Comparison of ENCODE assay signal across 21 cellular contexts in the genomic region with DNA sequence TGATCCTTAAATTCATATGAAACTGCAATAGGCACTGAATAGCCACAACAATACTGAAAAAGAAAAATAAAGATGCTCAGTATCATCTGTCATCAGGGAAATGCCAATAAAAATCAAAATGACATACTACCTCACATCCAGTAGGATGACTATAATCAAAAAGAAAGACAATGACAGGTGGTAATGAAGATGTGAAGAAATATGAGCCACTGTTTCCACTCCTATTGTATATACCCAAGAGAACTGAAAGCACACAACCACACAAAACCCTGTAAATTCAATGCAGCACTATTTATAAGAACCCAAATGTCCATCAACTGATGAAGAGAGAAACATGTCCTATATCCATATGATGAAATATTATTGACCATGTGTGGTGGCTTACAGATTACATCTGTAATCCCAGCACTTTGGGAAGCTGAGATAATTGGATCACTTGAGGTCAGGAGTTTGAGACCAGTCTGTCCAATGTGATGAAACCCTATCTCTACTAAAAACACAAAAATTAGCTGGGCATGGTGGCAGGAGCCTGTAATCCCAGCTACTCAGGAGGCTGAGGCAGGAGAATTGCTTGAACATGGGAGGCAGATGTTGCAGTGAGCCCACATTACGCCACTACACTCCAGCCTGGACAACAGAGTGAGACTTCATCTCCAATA. TPM values are rescaled to one million over a fixed set of nuclear protein-coding genes. Genes with fewer than 3 reads are reported as not detected.
DNase-seq lines count a peak whose midpoint lies in the region; ATAC-seq, FAIRE-seq and TF ChIP-seq lines count a peak whose summit lies in the region.
"Had no signal": no experiment of that assay in that cellular context is flagged by ENCODE, and none has a peak within 500 bp of the region (broad histone marks: within the 10 kb centered on the region; RNA-seq: fewer than 3 reads in every experiment).

No MANE protein-coding gene starts in this region.

- no peak for TF ChIP-seq RAD21 in GM12878 (IDR thresholded peaks at IDR 0.05; ENCODE audit: insufficient read depth, low read depth, low read length)

- H3K4me3 Mint-ChIP-seq in CD14-positive monocyte, result no peak overlapping the region
- H3K4me3 Mint-ChIP-seq in T-helper 2 cell treated with Interferon-gamma antibody and Interleukin-4, amounts not matched to agents 5 μg/mL and 100 μg/mL, for 36 hours, result no peak overlapping the region
- H3K4me3 Mint-ChIP-seq: activated CD4-positive, alpha-beta memory T cell treated with anti-CD3 and anti-CD28 coated beads for 36 hours; immature natural killer cell had no signal

- no peak overlapping the region for H3K4me2 ChIP-seq in GM12878 (ENCODE audit: control insufficient read depth, insufficient read depth)

- no peak overlapping the region for H3K9ac ChIP-seq in GM12878 (ENCODE audit: control insufficient read depth, insufficient read depth, low read length)

- peak; percentile 57 for ATAC-seq in GM19351 (IDR thresholded peaks at IDR 0.05; ENCODE audit: unreplicated experiment)
- peak; percentile 77 for ATAC-seq in GM12878
- no peak for ATAC-seq in sciatic nerve
- no peak for ATAC-seq in HG02970 (IDR thresholded peaks at IDR 0.05; ENCODE audit: low FRiP score, unreplicated experiment)

- H3K27ac ChIP-seq in GM12878 (ENCODE audit: control insufficient read depth, insufficient read depth), result no peak overlapping the region
- H3K27ac ChIP-seq: testis had no signal

- intact Hi-C loops in CD14-positive monocyte (cut with micrococcal nuclease) (no loop called here), GM12878 (cut with micrococcal nuclease; ENCODE audit: unreplicated experiment) (no loop called here), sciatic nerve (cut with DNase I) (no loop called here)

- peak overlapping the region in 4 of 7 donors; percentile 59 to 75 (median 65) for H3K27ac Mint-ChIP-seq in CD14-positive monocyte
- H3K27ac Mint-ChIP-seq in T-helper 2 cell treated with Interferon-gamma antibody and Interleukin-4, amounts not matched to agents 5 μg/mL and 100 μg/mL, for 36 hours, result no peak overlapping the region
- H3K27ac Mint-ChIP-seq: activated CD4-positive, alpha-beta memory T cell treated with anti-CD3 and anti-CD28 coated beads for 36 hours; activated T-helper 2 cell treated with anti-CD3 and anti-CD28 coated beads, Interferon-gamma antibody, Interleukin-2, Interleukin-4, amounts not matched to agents 10 μg/mL and 5 μg/mL and 100 μg/mL, durations not matched to agents 14 hours and 24 hours and 36 hours had no signal

- no peaks in the 10 kb centered on the region for H3K27me3 Mint-ChIP-seq in CD14-positive monocyte (ENCODE audit: low read depth in 3 of 3)
- no peaks in the 10 kb centered on the region for H3K27me3 Mint-ChIP-seq in T-helper 2 cell treated with Interferon-gamma antibody and Interleukin-4, amounts not matched to agents 5 μg/mL and 100 μg/mL, for 36 hours (ENCODE audit: low read depth)
- H3K27me3 Mint-ChIP-seq: activated CD4-positive, alpha-beta memory T cell treated with anti-CD3 and anti-CD28 coated beads for 36 hours had no signal

- H3K79me2 ChIP-seq in GM12878 (ENCODE audit: control insufficient read depth, insufficient read depth, low read length), result peaks cover 39% of the 10 kb centered on the region

- BruUV-seq in GM12878 (replicated peaks; lab: Mats Ljungman, UMichigan), result no TSS peak

- CTCF ChIA-PET in GM12878 (lab: Yijun Ruan, JAX), result interaction anchor here (1.1 kb wide), 1 partner anchor 31 kb away, joined by 3 read pairs; no protein-coding TSS in a partner anchor

- peaks cover 9% of the 10 kb centered on the region for H3K4me1 ChIP-seq in GM12878 (ENCODE audit: control insufficient read depth, insufficient read depth, low read length)
- H3K4me1 ChIP-seq: testis had no signal

- H4K20me1 ChIP-seq in GM12878 (ENCODE audit: control insufficient read depth, insufficient read depth), result no peaks in the 10 kb centered on the region

- no peak overlapping the region for H3K4me3 ChIP-seq in GM12878
- H3K4me3 ChIP-seq: testis had no signal

- TF ChIP-seq POLR2A in GM12878 (IDR thresholded peaks at IDR 0.05; ENCODE audit: low read depth, low read length), result no peak

- H2AFZ ChIP-seq in GM12878 (ENCODE audit: control insufficient read depth, low read depth, low read length), result no peak overlapping the region

- H3K9me3 Mint-ChIP-seq in CD14-positive monocyte, result peaks cover 0 to 2% (median 0%) of the 10 kb centered on the region in 7 donors
- no peaks in the 10 kb centered on the region for H3K9me3 Mint-ChIP-seq in T-helper 2 cell treated with Interferon-gamma antibody and Interleukin-4, amounts not matched to agents 5 μg/mL and 100 μg/mL, for 36 hours
- H3K9me3 Mint-ChIP-seq: activated T-helper 2 cell treated with anti-CD3 and anti-CD28 coated beads, Interferon-gamma antibody, Interleukin-2, Interleukin-4, amounts not matched to agents 10 μg/mL and 5 μg/mL and 100 μg/mL, durations not matched to agents 14 hours and 24 hours and 36 hours; immature natural killer cell had no signal

- DNase-seq in CD14-positive monocyte (ENCODE audit: low spot score) (no peak), NCI-H2171 treated with DMSO at 0.1 percent for 48 hours (lab: John Stamatoyannopoulos, UW) (peak; percentile 87), GM12878 (ENCODE audit: low read depth, low spot score) (no peak), sciatic nerve (ENCODE audit: low spot score) (no peak), retina (no peak)
- DNase-seq in T-helper 2 cell treated with Interferon-gamma antibody and Interleukin-4, amounts not matched to agents 5 μg/mL and 100 μg/mL, for 36 hours (ENCODE audit: low spot score), result no peak
- DNase-seq: activated CD4-positive, alpha-beta memory T cell treated with anti-CD3 and anti-CD28 coated beads for 36 hours; cortex of kidney; DMS 273 treated with DMSO at 0.1 percent for 48 hours; glutamatergic neuron; GOT3; immature natural killer cell; NCI-H2227 treated with DMSO at 0.1 percent for 48 hours; right cardiac atrium; stimulated activated CD4-positive, alpha-beta T cell treated with anti-CD3 and anti-CD28 coated beads, Interleukin-1b, Interleukin-23, amount 100 ng/mL, for 48 hours; T1000; testis had no signal

- H3K27me3 ChIP-seq in GM12878 (replicated peaks in 1 of 2; ENCODE audit: control insufficient read depth in 2 of 2, insufficient read depth in 2 of 2, low read length in 1 of 2), result no peaks in the 10 kb centered on the region
- H3K27me3 ChIP-seq: testis had no signal

- H3K36me3 Mint-ChIP-seq in CD14-positive monocyte, result peaks cover 7 to 14% of the 10 kb centered on the region in 2 donors
- peaks cover 7% of the 10 kb centered on the region for H3K36me3 Mint-ChIP-seq in T-helper 2 cell treated with Interferon-gamma antibody and Interleukin-4, amounts not matched to agents 5 μg/mL and 100 μg/mL, for 36 hours (ENCODE audit: low read depth)

- FAIRE-seq in GM12878 (lab: Jason Lieb, UNC), result no peak
- FAIRE-seq: HTR-8/SVneo had no signal

- no peak for TF ChIP-seq EP300 in GM12878 (IDR thresholded peaks at IDR 0.05; ENCODE audit: borderline replicate concordance in 1 of 2, control insufficient read depth in 1 of 2, low read depth in 2 of 2, low read length in 2 of 2)

- no peaks in the 10 kb centered on the region for H3K9me3 ChIP-seq in GM12878 (replicated peaks; ENCODE audit: control insufficient read depth, insufficient read depth, low read length)
- H3K9me3 ChIP-seq: testis had no signal

- POLR2A ChIA-PET in GM12878 (lab: Charles Lee), result no interaction called here

- SMC1A ChIA-PET in GM12878 (lab: Charles Lee; ENCODE audit: uncharacterized antibody, unreplicated experiment), result no interaction called here

- TF ChIP-seq CTCF in CD14-positive monocyte (IDR thresholded peaks at IDR 0.05) (no peak), GM12878 (IDR thresholded peaks at IDR 0.05 in 2 of 3, conservative IDR thresholded peaks at IDR 0.05 in 1 of 3; ENCODE audit: control insufficient read depth in 2 of 3, extremely low read depth in 1 of 3, insufficient read depth in 1 of 3, low read depth in 3 of 3, low read length in 3 of 3) (no peak)

- in situ Hi-C loops in GM12878 (cut with MboI), result no loop called here

- H3K4me1 Mint-ChIP-seq in CD14-positive monocyte, result peaks cover 47% of the 10 kb centered on the region
- peaks cover 21% of the 10 kb centered on the region for H3K4me1 Mint-ChIP-seq in T-helper 2 cell treated with Interferon-gamma antibody and Interleukin-4, amounts not matched to agents 5 μg/mL and 100 μg/mL, for 36 hours (ENCODE audit: low read depth)

- no peaks in the 10 kb centered on the region for H3K36me3 ChIP-seq in GM12878 (ENCODE audit: control insufficient read depth in 2 of 2, insufficient read depth in 2 of 2, low read length in 1 of 2)

- WGBS in GM12878 (ENCODE audit: insufficient coverage, insufficient replicate concordance, low lambda C conversion rate, missing lambda C conversion rate), result 100% methylated on average over 1 of the region's 1 CpG

- RAD21 ChIA-PET in GM12878 (lab: Charles Lee; ENCODE audit: unreplicated experiment), result no interaction called here

RNA-seq across cellular contexts. Expression of a gene that starts 39.9 kb away (rescaled TPM):
- polyA plus RNA-seq in CD14-positive monocyte (10 to 100 TPM; 66.3 to 86.4 TPM), GM12878 (2011; rRNA removed) (18.1 and 22.4 TPM in 2 replicates), GM12878 (2014; fragmentation: Illumina TruSeq; extraction: Trizol) (14.5 and 16.5 TPM in 2 replicates), GM12878 (2014; fragmentation: Nextera tagmentation; extraction: Ambion mirVana) (1 to 10 TPM; 2.7 to 6.4 TPM), GM12878 (2014; rRNA removed) (10.9 and 12.8 TPM in 2 replicates), GM12878 (2016; fragmentation: Nextera tagmentation; extraction: Ambion mirVana) (10 to 100 TPM in 1 of 2 experiments, 1 to 10 TPM in 1; 4.9 to 26.3 TPM)
- total RNA-seq in GM12878 (2013; cell fraction: nucleolus; rRNA removed), result 54.9 and 64.4 TPM in 2 replicates
- total RNA-seq in GM12878 (2014; rRNA removed) (24.1 and 25.1 TPM in 2 replicates), GM12878 (2014; rRNA removed; fragmentation: Illumina TruSeq; extraction: Trizol) (15.7 and 17.7 TPM in 2 replicates), GM12878 (2021) (35.9 and 39.6 TPM in 2 replicates), sciatic nerve (62.0 TPM)
- polyA plus RNA-seq in GM12878 (2011; ENCODE audit: low read depth), result 3.7 TPM
- 8.6 and 12.7 TPM in 2 replicates for polyA plus RNA-seq in GM12878 (2011; cell fraction: cytosol; rRNA removed)
- 19.5 and 21.1 TPM in 2 replicates for polyA plus RNA-seq in GM12878 (2011; cell fraction: nucleus; rRNA removed)
- 9.1 and 9.4 TPM in 2 replicates for polyA plus RNA-seq in GM12878 (2012)
- 32.1 and 45.6 TPM in 2 replicates for polyA minus RNA-seq in GM12878 (2011; rRNA and poly(A)+ RNA removed)
- polyA minus RNA-seq in GM12878 (2011; cell fraction: cytosol; rRNA and poly(A)+ RNA removed), result 20.6 and 29.6 TPM in 2 replicates
- polyA minus RNA-seq in GM12878 (2011; cell fraction: nucleus; rRNA and poly(A)+ RNA removed), result 15.7 and 26.8 TPM in 2 replicates

RNA-seq across cellular contexts. Expression of a gene that starts 53.9 kb away (rescaled TPM):
- 10 to 100 TPM; 13.2 to 16.9 TPM for polyA plus RNA-seq in CD14-positive monocyte
- total RNA-seq in GM12878 (2013; cell fraction: nucleolus; rRNA removed), result 157 and 163 TPM in 2 replicates
- 27.4 and 28.6 TPM in 2 replicates for total RNA-seq in GM12878 (2014; rRNA removed)
- 41.2 and 41.9 TPM in 2 replicates for total RNA-seq in GM12878 (2014; rRNA removed; fragmentation: Illumina TruSeq; extraction: Trizol)
- 40.4 TPM in 2 replicates for total RNA-seq in GM12878 (2021)
- 33.1 TPM for polyA plus RNA-seq in GM12878 (2011; ENCODE audit: low read depth)
- polyA plus RNA-seq in GM12878 (2011; rRNA removed), result 60.8 and 64.8 TPM in 2 replicates
- polyA plus RNA-seq in GM12878 (2011; cell fraction: cytosol; rRNA removed), result 57.4 and 65.1 TPM in 2 replicates
- 242 and 260 TPM in 2 replicates for polyA plus RNA-seq in GM12878 (2011; cell fraction: nucleus; rRNA removed)
- polyA plus RNA-seq in GM12878 (2012), result 32.9 and 34.5 TPM in 2 replicates
- 53.9 and 61.6 TPM in 2 replicates for polyA plus RNA-seq in GM12878 (2014; fragmentation: Illumina TruSeq; extraction: Trizol)
- 10 to 100 TPM; 17.1 to 23.9 TPM for polyA plus RNA-seq in GM12878 (2014; fragmentation: Nextera tagmentation; extraction: Ambion mirVana)
- polyA plus RNA-seq in GM12878 (2014; rRNA removed), result 43.5 and 43.6 TPM in 2 replicates
- 10 to 100 TPM; 52.5 to 54.8 TPM for polyA plus RNA-seq in GM12878 (2016; fragmentation: Nextera tagmentation; extraction: Ambion mirVana)
- polyA minus RNA-seq in GM12878 (2011; rRNA and poly(A)+ RNA removed), result 73.1 and 82.0 TPM in 2 replicates
- polyA minus RNA-seq in GM12878 (2011; cell fraction: cytosol; rRNA and poly(A)+ RNA removed), result 14.6 and 18.3 TPM in 2 replicates
- polyA minus RNA-seq in GM12878 (2011; cell fraction: nucleus; rRNA and poly(A)+ RNA removed), result 82.5 and 106 TPM in 2 replicates
- total RNA-seq in sciatic nerve, result 42.6 TPM

Comparison
In these comparisons a context has a peak if more than half of its experiments do, and no peak if none do; other contexts are left out.
1. ATAC-seq: peak in GM19351 (single experiment) and GM12878 (single experiment); none in sciatic nerve (single experiment) and HG02970 (single experiment).